8 cellular contexts compared by ENCODE assay signal in the genomic region with DNA sequence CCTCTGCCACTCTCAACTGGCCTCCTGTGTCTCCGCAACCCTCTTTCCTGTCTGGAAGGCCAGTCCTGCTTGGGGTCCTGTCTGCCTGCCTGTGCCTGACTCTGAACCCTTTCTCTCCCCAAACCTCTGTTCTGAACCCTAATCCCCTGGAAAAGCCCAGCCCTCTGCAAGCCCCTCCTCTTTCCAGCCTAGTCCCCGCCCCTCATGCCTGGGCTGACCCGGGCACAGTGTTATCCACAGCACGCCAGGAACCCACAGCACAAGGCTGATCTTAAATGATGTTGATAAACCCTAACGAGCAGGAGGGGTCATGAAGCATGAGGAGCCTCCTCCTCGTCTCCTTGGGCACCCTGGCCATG. TPM values are rescaled to one million over a fixed set of nuclear protein-coding genes. Genes with fewer than 3 reads are reported as not detected.
DNase-seq lines count a peak whose midpoint lies in the region; FAIRE-seq and TF ChIP-seq lines count a peak whose summit lies in the region.

Gene IFITM10 (minus strand): TSS at position 115 of the 359 bp plus-strand sequence. CDS start 153 bp downstream, outside the sequence.

- peaks cover 29% of the 10 kb centered on the region for H3K4me1 ChIP-seq in CD8-positive, alpha-beta memory T cell (ENCODE audit: insufficient read depth, low read length)

- peaks cover 6% of the 10 kb centered on the region for H3K27me3 ChIP-seq in CD8-positive, alpha-beta memory T cell (ENCODE audit: insufficient read depth, low read length, poor library complexity, severe bottlenecking)

- peaks cover 23 to 37% (median 26%) of the 10 kb centered on the region in 3 donors for H3K4me1 Mint-ChIP-seq in CD8-positive, alpha-beta memory T cell
- H3K4me1 Mint-ChIP-seq in osteocyte (ENCODE audit: unreplicated experiment), result peaks cover 52% of the 10 kb centered on the region

- H3K9me3 ChIP-seq in CD8-positive, alpha-beta memory T cell (ENCODE audit: low read length), result no peaks in the 10 kb centered on the region

- H3K4me3 ChIP-seq in CD8-positive, alpha-beta memory T cell (ENCODE audit: low read length), result no peak within 1 kb of the TSS
- peak within 1 kb of the TSS; percentile 48 for H3K4me3 ChIP-seq in fibroblast of the aortic adventitia (ENCODE audit: low read depth, low read length)

- peaks cover 0 to 24% (median under 1%) of the 10 kb centered on the region in 3 donors for H3K36me3 Mint-ChIP-seq in CD8-positive, alpha-beta memory T cell
- H3K36me3 Mint-ChIP-seq in osteocyte (ENCODE audit: unreplicated experiment), result peaks cover 18% of the 10 kb centered on the region

- TF ChIP-seq CTCF in fibroblast of the aortic adventitia (IDR thresholded peaks at IDR 0.05; ENCODE audit: insufficient read depth, low read length) (no peak), osteocyte (IDR thresholded peaks at IDR 0.05) (no peak)

- H3K27ac ChIP-seq in CD8-positive, alpha-beta memory T cell (ENCODE audit: low read depth, low read length), result no peak within 1 kb of the TSS

- CTCF ChIA-PET in CD8-positive, alpha-beta memory T cell (lab: Charles Lee), result interaction anchor here (1.8 kb wide), 1 partner anchor 56 kb away, joined by 5 read pairs; no protein-coding TSS in a partner anchor

- POLR2A ChIA-PET in CD8-positive, alpha-beta memory T cell (lab: Charles Lee), result no interaction called here

- no peak for FAIRE-seq in HTR-8/SVneo (lab: Jason Lieb, UNC)
- no peak for FAIRE-seq in GM12892 (lab: Jason Lieb, UNC)

- DNase-seq in CD8-positive, alpha-beta memory T cell, result no peak
- DNase-seq in UCSD-AML1 (lab: John Stamatoyannopoulos, UW; ENCODE audit: unreplicated experiment) (peak; percentile 55), fibroblast of the aortic adventitia (ENCODE audit: low read depth) (peak; percentile 23), osteocyte (ENCODE audit: extremely low spot score, unreplicated experiment) (peak; percentile 83), NCI-H2081 (lab: John Stamatoyannopoulos, UW) (no peak), HTR-8/SVneo (ENCODE audit: insufficient read length, low spot score) (no peak), GM12892 (ENCODE audit: insufficient read length) (no peak), amygdala (lab: John Stamatoyannopoulos, UW) (no peak)

- peak within 1 kb of the TSS in 6 of 7 donors; percentile 29 to 82 (median 60) for H3K4me3 Mint-ChIP-seq in CD8-positive, alpha-beta memory T cell
- peak within 1 kb of the TSS; percentile 80 for H3K4me3 Mint-ChIP-seq in osteocyte (ENCODE audit: unreplicated experiment)

- peak within 1 kb of the TSS in 3 of 8 donors; percentile 39 to 92 (median 50) for H3K27ac Mint-ChIP-seq in CD8-positive, alpha-beta memory T cell
- H3K27ac Mint-ChIP-seq in osteocyte (ENCODE audit: unreplicated experiment), result peak within 1 kb of the TSS; percentile 89

- no peak for TF ChIP-seq POLR2A in GM12892 (IDR thresholded peaks at IDR 0.05; ENCODE audit: low read depth, low read length)

- H3K36me3 ChIP-seq in CD8-positive, alpha-beta memory T cell (ENCODE audit: insufficient read depth, low read length), result no peaks in the 10 kb centered on the region

- no peaks in the 10 kb centered on the region for H3K9me3 Mint-ChIP-seq in CD8-positive, alpha-beta memory T cell
- H3K9me3 Mint-ChIP-seq in osteocyte (ENCODE audit: unreplicated experiment), result no peaks in the 10 kb centered on the region

- H3K27me3 Mint-ChIP-seq in CD8-positive, alpha-beta memory T cell, result peaks cover 12% of the 10 kb centered on the region in 2 donors
- H3K27me3 Mint-ChIP-seq in osteocyte (ENCODE audit: unreplicated experiment), result no peaks in the 10 kb centered on the region

RNA-seq across cellular contexts. Expression of gene IFITM10, which starts in this region (rescaled TPM):
- under 1 TPM; 0.39 to 0.95 TPM for total RNA-seq in CD8-positive, alpha-beta memory T cell
- 0.10 TPM for polyA plus RNA-seq in CD8-positive, alpha-beta memory T cell
- total RNA-seq in fibroblast of the aortic adventitia (ENCODE audit: low replicate concordance) (2.2 and 5.9 TPM in 2 replicates), osteocyte (13.5 and 24.0 TPM in 2 replicates)
- 0.38 TPM for polyA plus RNA-seq in GM12892 (2012; ENCODE audit: missing spikeins)

Comparison
In these comparisons a context has a peak if more than half of its experiments do, and no peak if none do; other contexts are left out.
1. DNase-seq: peak in UCSD-AML1 (single experiment), fibroblast of the aortic adventitia (single experiment) and osteocyte (single experiment); none in CD8-positive, alpha-beta memory T cell (0 of 5), NCI-H2081 (0 of 2), HTR-8/SVneo (single experiment), GM12892 (single experiment) and amygdala (0 of 56).